ENCODE assay signal across 26 cellular contexts in genomic region chr2:11932896-11933295, GRCh38.
DNase-seq lines count a peak whose midpoint lies in the region; ATAC-seq, FAIRE-seq and TF ChIP-seq lines count a peak whose summit lies in the region.
"Had no signal": no experiment of that assay in that cellular context is flagged by ENCODE, and none has a peak within 500 bp of the region (broad histone marks: within the 10 kb centered on the region; RNA-seq: fewer than 3 reads in every experiment).

No MANE protein-coding gene starts in this region.

- H3K4me3 Mint-ChIP-seq in MCF 10A (ENCODE audit: unreplicated experiment), result no peak overlapping the region
- H3K4me3 Mint-ChIP-seq: CD14-positive monocyte; CD4-positive, alpha-beta T cell; CD8-positive, alpha-beta memory T cell; GM23338; H9 had no signal

- POLR2A ChIA-PET in MCF 10A (lab: Yijun Ruan, JAX), result no interaction called here
- POLR2A ChIA-PET in A549 (lab: Yijun Ruan, JAX), result no interaction called here

- H3K36me3 Mint-ChIP-seq in MCF 10A (ENCODE audit: insufficient read depth, unreplicated experiment), result no peaks in the 10 kb centered on the region

- H3K4me1 Mint-ChIP-seq in MCF 10A (ENCODE audit: insufficient read depth, unreplicated experiment), result peaks cover 15% of the 10 kb centered on the region
- H3K4me1 Mint-ChIP-seq: GM23338, H9 had no signal

- intact Hi-C loops in MCF 10A (cut with micrococcal nuclease) (no loop called here), mammary epithelial cell (cut with micrococcal nuclease) (no loop called here)

- H3K4me3 ChIP-seq in mammary epithelial cell (replicated peaks in 1 of 3; ENCODE audit: insufficient read depth in 1 of 3, low read depth in 2 of 3, low read length in 3 of 3), result no peak overlapping the region
- no peak overlapping the region for H3K4me3 ChIP-seq in A549
- no peak overlapping the region for H3K4me3 ChIP-seq in choroid plexus epithelial cell (ENCODE audit: low read depth, low read length)
- H3K4me3 ChIP-seq: BLaER1 treated with 17β-estradiol and CSF1 and Interleukin-3, amounts not matched to agents 10 nM and 100 nM; GM12878; GM23338 had no signal

- dilution Hi-C loops in mammary epithelial cell (cut with HindIII; ENCODE audit: low sequenced_read_pairs), result no loop called here

- no peak for DNase-seq in MCF 10A (ENCODE audit: unreplicated experiment)
- DNase-seq in mammary epithelial cell, result no peak
- no peak for DNase-seq in A549 (ENCODE audit: low read depth in 1 of 2, low spot score in 1 of 2)
- peak; percentile 35 for DNase-seq in choroid plexus epithelial cell (ENCODE audit: low read depth)
- DNase-seq in foreskin melanocyte, result peak; percentile 41
- no peak for DNase-seq in NCI-H2107 treated with DMSO at 0.1 percent for 48 hours (lab: John Stamatoyannopoulos, UW; ENCODE audit: unreplicated experiment)
- no peak for DNase-seq in erythroblast (lab: John Stamatoyannopoulos, UW)
- DNase-seq: ACHN; AML-193; BE2C; CD4-positive, alpha-beta T cell; CD8-positive, alpha-beta memory T cell; DMS 273 treated with DMSO at 0.1 percent for 48 hours; DMS79; EL; GDM1; H9 had no signal

- no peak for TF ChIP-seq RAD21 in A549 (conservative IDR thresholded peaks at IDR 0.05 in 1 of 2, IDR thresholded peaks at IDR 0.05 in 1 of 2)

- in situ Hi-C loops in mammary epithelial cell (cut with MboI; ENCODE audit: low sequenced_read_pairs in 2 of 2), result no loop called here

- no TSS peak for BruUV-seq in MCF 10A (replicated peaks; lab: Mats Ljungman, UMichigan)
- BruUV-seq in mammary epithelial cell (replicated peaks; lab: Mats Ljungman, UMichigan), result no TSS peak

- H3K9ac ChIP-seq in mammary epithelial cell (ENCODE audit: insufficient read depth, low read length), result no peak overlapping the region
- H3K9ac ChIP-seq: BLaER1 treated with 17β-estradiol and CSF1 and Interleukin-3, amounts not matched to agents 10 nM and 100 nM had no signal

- H3K9me3 Mint-ChIP-seq in MCF 10A (ENCODE audit: unreplicated experiment), result no peaks in the 10 kb centered on the region
- H3K9me3 Mint-ChIP-seq: CD4-positive, alpha-beta T cell; CD8-positive, alpha-beta memory T cell; GM23338; H9 had no signal

- H2AFZ ChIP-seq in mammary epithelial cell (ENCODE audit: low read depth, low read length), result no peak overlapping the region

- H3K27me3 Mint-ChIP-seq in MCF 10A (ENCODE audit: insufficient read depth, unreplicated experiment), result no peaks in the 10 kb centered on the region
- H3K27me3 Mint-ChIP-seq: CD4-positive, alpha-beta T cell had no signal

- H3K4me2 ChIP-seq in mammary epithelial cell (ENCODE audit: insufficient read depth, low read depth, low read length) (no peak overlapping the region), A549 (no peak overlapping the region)
- H3K4me2 ChIP-seq: GM23338 had no signal

- FAIRE-seq in A549 (lab: Jason Lieb, UNC), result no peak
- FAIRE-seq: A204.1, D721Med, GM12878 had no signal

- H3K36me3 ChIP-seq in mammary epithelial cell (ENCODE audit: insufficient read depth, low read length), result no peaks in the 10 kb centered on the region
- H3K36me3 ChIP-seq: BE2C; BLaER1 treated with 17β-estradiol and CSF1 and Interleukin-3, amounts not matched to agents 10 nM and 100 nM had no signal

- CTCF ChIA-PET in MCF 10A (lab: Yijun Ruan, JAX), result no interaction called here
- CTCF ChIA-PET in mammary epithelial cell (lab: Charles Lee; ENCODE audit: low non-redundant PET), result no interaction called here
- CTCF ChIA-PET in A549 (lab: Yijun Ruan, JAX), result no interaction called here

- H3K9me3 ChIP-seq in mammary epithelial cell (replicated peaks; ENCODE audit: insufficient read depth, low read length) (no peaks in the 10 kb centered on the region), A549 (no peaks in the 10 kb centered on the region)
- H3K9me3 ChIP-seq: BE2C had no signal

- no peaks in the 10 kb centered on the region for H3K27me3 ChIP-seq in mammary epithelial cell (ENCODE audit: insufficient read depth, low read length)
- H3K27me3 ChIP-seq: BE2C; BLaER1 treated with 17β-estradiol and CSF1 and Interleukin-3, amounts not matched to agents 10 nM and 100 nM had no signal

- H3K27ac Mint-ChIP-seq in MCF 10A (ENCODE audit: low read depth, unreplicated experiment), result peak overlapping the region; percentile 6
- H3K27ac Mint-ChIP-seq: CD4-positive, alpha-beta T cell; CD8-positive, alpha-beta memory T cell; GM23338; H9 had no signal

- H3K4me1 ChIP-seq in mammary epithelial cell (ENCODE audit: insufficient read depth, low read length) (peaks cover 2% of the 10 kb centered on the region), A549 (no peaks in the 10 kb centered on the region)

- 91% methylated on average over 3 of the region's 3 CpGs for WGBS in mammary epithelial cell (ENCODE audit: low coverage, missing lambda C conversion rate)
- 40% methylated on average over 3 of the region's 3 CpGs for WGBS in A549 (ENCODE audit: missing lambda C conversion rate)

- TF ChIP-seq CTCF in MCF 10A (IDR thresholded peaks at IDR 0.05; ENCODE audit: unreplicated experiment), result no peak
- no peak for TF ChIP-seq CTCF in mammary epithelial cell (conservative IDR thresholded peaks at IDR 0.05 in 1 of 2, IDR thresholded peaks at IDR 0.05 in 1 of 2; ENCODE audit: extremely low read depth in 1 of 2, insufficient read depth in 1 of 2, low read depth in 1 of 2, low read length in 2 of 2)
- TF ChIP-seq CTCF in A549 (IDR thresholded peaks at IDR 0.05), result no peak
- TF ChIP-seq CTCF in choroid plexus epithelial cell (conservative IDR thresholded peaks at IDR 0.05; ENCODE audit: low read depth, low read length), result no peak

- no peaks in the 10 kb centered on the region for H4K20me1 ChIP-seq in mammary epithelial cell (ENCODE audit: insufficient read depth, low read length)
- H4K20me1 ChIP-seq: BLaER1 treated with 17β-estradiol and CSF1 and Interleukin-3, amounts not matched to agents 10 nM and 100 nM had no signal

- ATAC-seq in A549 (no peak), GM18907 (IDR thresholded peaks at IDR 0.05; ENCODE audit: unreplicated experiment) (no peak)
- ATAC-seq: GM12878, GM23338, HCT116 had no signal

- H3K79me2 ChIP-seq in mammary epithelial cell (ENCODE audit: insufficient read depth, low read length), result no peaks in the 10 kb centered on the region

- no peak for TF ChIP-seq EP300 in A549 (IDR thresholded peaks at IDR 0.05)

- no peak for TF ChIP-seq POLR2A in A549 (IDR thresholded peaks at IDR 0.05; ENCODE audit: low read length)
- TF ChIP-seq POLR2A in erythroblast (IDR thresholded peaks at IDR 0.05; ENCODE audit: low read length), result no peak

- no peak overlapping the region for H3K27ac ChIP-seq in mammary epithelial cell (ENCODE audit: insufficient read depth, low read depth, low read length)
- H3K27ac ChIP-seq in A549, result no peak overlapping the region
- H3K27ac ChIP-seq: 22Rv1; BLaER1 treated with 17β-estradiol and CSF1 and Interleukin-3, amounts not matched to agents 10 nM and 100 nM had no signal

TF ChIP-seq in A549, 52 proteins besides CTCF, POLR2A, EP300 and RAD21:
- TF ChIP-seq USF2 (IDR thresholded peaks at IDR 0.05), result 0 out of 2 replicates have a peak, but pooled peaks have one; percentile 23
- TF ChIP-seq HOXB5 (CRISPR knock-in tag; IDR thresholded peaks at IDR 0.05), result no peak

Comparison
In these comparisons a context has a peak if more than half of its experiments do, and no peak if none do; other contexts are left out.
1. DNase-seq: peak in choroid plexus epithelial cell (single experiment) and foreskin melanocyte (single experiment); none in MCF 10A (single experiment), mammary epithelial cell (single experiment), A549 (0 of 2), NCI-H2107 treated with DMSO at 0.1 percent for 48 hours (single experiment) and erythroblast (0 of 2).